8 cellular contexts compared by ENCODE assay signal in the genomic region with DNA sequence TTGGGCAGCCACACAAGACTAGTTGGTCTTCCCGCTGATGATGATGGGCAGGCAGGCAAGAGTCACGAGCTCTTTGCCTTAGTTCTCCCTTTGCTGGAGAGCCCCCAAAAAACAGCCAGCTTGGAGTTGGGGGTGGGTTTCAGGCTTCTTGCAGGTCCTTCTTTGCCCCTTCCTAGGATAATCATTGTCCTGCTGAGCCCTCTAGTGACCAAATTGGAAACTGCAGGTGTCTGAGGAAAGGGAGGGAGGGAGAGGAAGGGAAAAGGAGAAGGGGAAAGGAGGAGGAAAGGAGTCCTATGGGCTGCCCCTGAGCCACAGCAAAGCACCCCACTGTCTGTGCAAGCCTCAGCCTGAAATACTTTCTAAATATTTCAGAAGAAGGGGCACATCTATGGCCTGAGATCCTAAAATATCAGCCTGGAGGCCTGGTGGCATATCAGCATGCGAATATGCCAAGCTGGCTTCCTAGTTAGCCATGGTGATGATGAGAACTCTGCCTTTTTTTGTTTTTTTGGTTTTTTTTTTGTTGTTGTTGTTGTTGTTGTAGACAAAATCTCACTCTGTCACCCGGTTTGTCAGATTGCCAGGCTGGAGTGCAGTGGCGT.
A peak's percentile ranks its signal among the peaks of the same experiment; 100 is the strongest.
DNase-seq lines count a peak whose midpoint lies in the region; ATAC-seq and TF ChIP-seq lines count a peak whose summit lies in the region.

No MANE protein-coding gene starts in this region.

- H3K27me3 Mint-ChIP-seq in CD4-positive, alpha-beta T cell: peaks cover 19% of the 10 kb centered on the region

- H3K4me1 ChIP-seq in colonic mucosa (no peaks in the 10 kb centered on the region), lung (ENCODE audit: control insufficient read depth in 2 of 2, insufficient read depth in 2 of 2, low read length in 2 of 2) (no peaks in the 10 kb centered on the region)

- no peaks in the 10 kb centered on the region for H3K27me3 ChIP-seq in CD4-positive, alpha-beta T cell (ENCODE audit: control insufficient read depth, insufficient read depth, low read length)
- H3K27me3 ChIP-seq in colonic mucosa: no peaks in the 10 kb centered on the region
- no peaks in the 10 kb centered on the region for H3K27me3 ChIP-seq in lung (ENCODE audit: control insufficient read depth, insufficient read depth)
- peaks cover 8% of the 10 kb centered on the region; the same call in 1 of the 2 replicates for H3K27me3 ChIP-seq in MG63

- no peak overlapping the region for H3K27ac ChIP-seq in CD4-positive, alpha-beta T cell (ENCODE audit: low read depth, low read length)
- H3K27ac ChIP-seq in colonic mucosa: no peak overlapping the region
- no peak overlapping the region for H3K27ac ChIP-seq in lung (ENCODE audit: low read depth in 1 of 2, low read length in 1 of 2)

- peak; percentile 34 for ATAC-seq in CD4-positive, alpha-beta T cell (ENCODE audit: poor library complexity)
- ATAC-seq in GM19452 (IDR thresholded peaks at IDR 0.05; ENCODE audit: unreplicated experiment) (peak; percentile 62), lung (ENCODE audit: insufficient read depth, low FRiP score) (no peak)

- DNase-seq in CD4-positive, alpha-beta T cell: peak; percentile 7 to 42 (median 30)
- DNase-seq in NCI-H1694 treated with DMSO at 0.1 percent for 48 hours (lab: John Stamatoyannopoulos, UW) (peak; percentile 62), colonic mucosa (peak; percentile 64), lung (ENCODE audit: low spot score) (peak; percentile 42), MG63 (no peak)
- DNase-seq in activated CD4-positive, CD25-positive, alpha-beta regulatory T cell treated with anti-CD3 and anti-CD28 coated beads, Interleukin-2, amount 50 U/mL, for 72 hours: peak; percentile 59
- DNase-seq in stimulated activated CD8-positive, alpha-beta memory T cell treated with anti-CD3 and anti-CD28 coated beads, Interleukin-2, amount 100 ng/mL, for 1 hour (ENCODE audit: low read depth in 2 of 2): peak; percentile 4 to 7

- CTCF ChIA-PET in CD4-positive, alpha-beta T cell (lab: Charles Lee): interaction anchor here (1.0 kb wide), 1 partner anchor 35 kb away, joined by 4 read pairs; no protein-coding TSS in a partner anchor

- POLR2A ChIA-PET in CD4-positive, alpha-beta T cell (lab: Charles Lee): no interaction called here

- WGBS in lung, 2 donors: 54 to 62% methylated on average over 5 of the region's 5 CpGs

- peak; percentile 86 for TF ChIP-seq CTCF in CD4-positive, alpha-beta T cell (IDR thresholded peaks at IDR 0.05)
- TF ChIP-seq CTCF in colonic mucosa (IDR thresholded peaks at IDR 0.05) (peak; percentile 77), lung (IDR thresholded peaks at IDR 0.05; ENCODE audit: control extremely low read depth, extremely low read depth) (peak; percentile 72)

- intact Hi-C loops in CD4-positive, alpha-beta T cell (cut with DNase I, micrococcal nuclease): loop anchor here (1.0 to 10.0 kb wide), 4 partner anchors 617 to 1554 kb away; partner anchors contain the start of gene PMPCB (in 1 of the 2)
- intact Hi-C loops in colonic mucosa (cut with DNase I): loop anchor here (5.0 kb wide), 2 partner anchors 576 to 616 kb away; no protein-coding TSS in a partner anchor

- H3K9ac ChIP-seq in colonic mucosa (ENCODE audit: low read depth in 2 of 2, low read length in 2 of 2): no peak overlapping the region

- H3K4me3 ChIP-seq in colonic mucosa (no peak overlapping the region), lung (no peak overlapping the region), MG63 (no peak overlapping the region)

- H3K4me1 Mint-ChIP-seq in CD4-positive, alpha-beta T cell (ENCODE audit: low read depth): no peaks in the 10 kb centered on the region

- H3K4me3 Mint-ChIP-seq in CD4-positive, alpha-beta T cell: no peak overlapping the region

- no peaks in the 10 kb centered on the region for H3K36me3 Mint-ChIP-seq in CD4-positive, alpha-beta T cell (ENCODE audit: low read depth)

- no peak overlapping the region for H3K27ac Mint-ChIP-seq in CD4-positive, alpha-beta T cell

- no peaks in the 10 kb centered on the region for H3K36me3 ChIP-seq in colonic mucosa
- no peaks in the 10 kb centered on the region for H3K36me3 ChIP-seq in lung (ENCODE audit: control insufficient read depth in 2 of 2, insufficient read depth in 2 of 2, low read length in 2 of 2)
- no peaks in the 10 kb centered on the region for H3K36me3 ChIP-seq in MG63

- H3K9me3 ChIP-seq in CD4-positive, alpha-beta T cell (ENCODE audit: control insufficient read depth, low read length): no peaks in the 10 kb centered on the region
- H3K9me3 ChIP-seq in colonic mucosa (no peaks in the 10 kb centered on the region), lung (ENCODE audit: control insufficient read depth in 2 of 2, insufficient read depth in 1 of 2, low read length in 1 of 2) (no peaks in the 10 kb centered on the region), MG63 (no peaks in the 10 kb centered on the region)

- H3K9me3 Mint-ChIP-seq in CD4-positive, alpha-beta T cell: no peaks in the 10 kb centered on the region
